8 cellular contexts compared by ENCODE assay signal in the genomic region with DNA sequence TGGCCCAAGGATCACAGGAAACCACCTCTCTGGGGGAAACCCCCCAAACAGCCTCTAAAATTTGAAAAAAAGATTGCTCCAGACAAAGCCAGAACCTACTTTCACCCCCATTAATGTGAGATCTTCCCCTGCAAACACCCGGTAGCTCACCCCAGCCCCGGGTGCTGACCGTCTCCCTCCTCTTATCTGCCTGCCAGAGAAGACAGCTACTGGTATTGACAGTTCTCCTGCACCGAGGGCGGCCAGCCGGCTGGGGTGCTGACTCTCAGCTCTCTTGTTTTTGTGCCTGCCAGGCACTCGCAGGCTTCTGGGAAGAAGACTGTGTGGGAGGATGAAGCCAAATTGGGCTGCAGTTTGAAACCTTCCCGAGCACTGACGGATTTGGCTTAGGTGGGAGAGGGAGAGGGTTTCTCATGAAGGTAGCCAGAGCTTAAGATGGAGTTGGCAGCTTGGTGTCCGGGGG. TPM values are rescaled to one million over a fixed set of nuclear protein-coding genes. Genes with fewer than 3 reads are reported as not detected.
DNase-seq lines count a peak whose midpoint lies in the region; ATAC-seq and TF ChIP-seq lines count a peak whose summit lies in the region.

No MANE protein-coding gene starts in this region.

- H3K4me3 ChIP-seq in cardiac muscle cell (no peak overlapping the region), gastrocnemius medialis (no peak overlapping the region), coronary artery (no peak overlapping the region)

- peaks cover 68% of the 10 kb centered on the region for H3K4me1 ChIP-seq in cardiac muscle cell (ENCODE audit: low read depth)
- H3K4me1 ChIP-seq in gastrocnemius medialis, result peaks cover 30 to 50% of the 10 kb centered on the region in 2 donors

- H3K9me3 Mint-ChIP-seq in activated CD4-positive, alpha-beta memory T cell treated with anti-CD3 and anti-CD28 coated beads, Interleukin-2, amount 10 ng/mL, durations not matched to agents 7 days and 5 days, result no peaks in the 10 kb centered on the region

- intact Hi-C loops in gastrocnemius medialis (cut with DNase I; ENCODE audit: low total_unique reads), result no loop called here

- peak overlapping the region; percentile 92 for H3K4me3 Mint-ChIP-seq in activated CD4-positive, alpha-beta memory T cell treated with anti-CD3 and anti-CD28 coated beads, Interleukin-2, amount 10 ng/mL, durations not matched to agents 7 days and 5 days

- no peak for DNase-seq in activated CD4-positive, alpha-beta memory T cell treated with anti-CD3 and anti-CD28 coated beads, Interleukin-2, amount 10 ng/mL, durations not matched to agents 7 days and 5 days
- peak; percentile 43 to 69 for DNase-seq in cardiac muscle cell (ENCODE audit: low read depth in 1 of 2, low spot score in 1 of 2)
- peak; percentile 30 to 50 for DNase-seq in gastrocnemius medialis
- DNase-seq in coronary artery (ENCODE audit: low spot score), result no peak
- no peak for DNase-seq in DMS53 treated with DMSO at 0.1 percent for 48 hours (lab: John Stamatoyannopoulos, UW; ENCODE audit: unreplicated experiment)

- H3K36me3 ChIP-seq in cardiac muscle cell, result no peaks in the 10 kb centered on the region
- no peaks in the 10 kb centered on the region for H3K36me3 ChIP-seq in gastrocnemius medialis

- H3K27me3 Mint-ChIP-seq in activated CD4-positive, alpha-beta memory T cell treated with anti-CD3 and anti-CD28 coated beads, Interleukin-2, amount 10 ng/mL, durations not matched to agents 7 days and 5 days, result no peaks in the 10 kb centered on the region

- POLR2A ChIA-PET in activated CD4-positive, alpha-beta memory T cell treated with anti-CD3 and anti-CD28 coated beads, Interleukin-2, amount 10 ng/mL, durations not matched to agents 7 days and 5 days (lab: Charles Lee), result interaction anchor here (0.7 to 24.6 kb wide), 9 partner anchors 10 to 86 kb away, joined by 3 to 1193 read pairs (median 6); a partner anchor contains a TSS

- H3K36me3 Mint-ChIP-seq in activated CD4-positive, alpha-beta memory T cell treated with anti-CD3 and anti-CD28 coated beads, Interleukin-2, amount 10 ng/mL, durations not matched to agents 7 days and 5 days (ENCODE audit: low read depth), result peaks cover 32% of the 10 kb centered on the region

- CTCF ChIA-PET in activated CD4-positive, alpha-beta memory T cell treated with anti-CD3 and anti-CD28 coated beads, Interleukin-2, amount 10 ng/mL, durations not matched to agents 7 days and 5 days (lab: Charles Lee), result interaction anchor here (0.9 to 23.3 kb wide), 13 partner anchors 11 to 108 kb away, joined by 3 to 524 read pairs (median 7); a partner anchor contains a TSS

- H3K9me3 ChIP-seq in cardiac muscle cell (ENCODE audit: low read depth) (no peaks in the 10 kb centered on the region), gastrocnemius medialis (no peaks in the 10 kb centered on the region)

- in situ Hi-C loops in gastrocnemius medialis (cut with MboI; ENCODE audit: low sequenced_read_pairs in 4 of 4), result no loop called here

- no peaks in the 10 kb centered on the region for H3K27me3 ChIP-seq in cardiac muscle cell
- no peaks in the 10 kb centered on the region for H3K27me3 ChIP-seq in gastrocnemius medialis

- no peak for TF ChIP-seq POLR2A in gastrocnemius medialis (IDR thresholded peaks at IDR 0.05)

- peak overlapping the region; percentile 94 for H3K27ac Mint-ChIP-seq in activated CD4-positive, alpha-beta memory T cell treated with anti-CD3 and anti-CD28 coated beads, Interleukin-2, amount 10 ng/mL, durations not matched to agents 7 days and 5 days

- TF ChIP-seq CTCF in cardiac muscle cell (IDR thresholded peaks at IDR 0.05; ENCODE audit: low read depth, low read length) (no peak), gastrocnemius medialis (IDR thresholded peaks at IDR 0.05 in 4 of 5, conservative IDR thresholded peaks at IDR 0.05 in 1 of 5) (no peak), coronary artery (IDR thresholded peaks at IDR 0.05) (no peak)

- H3K27ac ChIP-seq in cardiac muscle cell (peak overlapping the region; percentile 84), gastrocnemius medialis (peak overlapping the region; percentile 23 to 81 (median 61)), coronary artery (peak overlapping the region in 1 of 2 donors; percentile 6)

- H3K4me1 Mint-ChIP-seq in activated CD4-positive, alpha-beta memory T cell treated with anti-CD3 and anti-CD28 coated beads, Interleukin-2, amount 10 ng/mL, durations not matched to agents 7 days and 5 days, result peaks cover 67% of the 10 kb centered on the region

- peak; percentile 23 for ATAC-seq in GM19395 (IDR thresholded peaks at IDR 0.05; ENCODE audit: unreplicated experiment)
- ATAC-seq in gastrocnemius medialis, result peak; percentile 15 to 27
- ATAC-seq in HG02571 (IDR thresholded peaks at IDR 0.05; ENCODE audit: unreplicated experiment), result no peak
- no peak for ATAC-seq in GM18909 (IDR thresholded peaks at IDR 0.05; ENCODE audit: poor library complexity, unreplicated experiment)

RNA-seq across cellular contexts. Expression of a gene that starts 48.2 kb away (rescaled TPM):
- 100 to 1,000 TPM; 213 to 216 TPM for total RNA-seq in activated CD4-positive, alpha-beta memory T cell treated with anti-CD3 and anti-CD28 coated beads, Interleukin-2, amount 10 ng/mL, durations not matched to agents 7 days and 5 days
- 45.3 and 50.7 TPM in 2 replicates for total RNA-seq in cardiac muscle cell
- polyA plus RNA-seq in cardiac muscle cell, result 40.9 and 42.0 TPM in 2 replicates
- 10 to 100 TPM in 2 of 4 donors, 1 to 10 TPM in 2; 5.9 to 15.9 (median 9.4) TPM for total RNA-seq in gastrocnemius medialis

RNA-seq across cellular contexts. Expression of a gene that starts 56.8 kb away (rescaled TPM):
- total RNA-seq in activated CD4-positive, alpha-beta memory T cell treated with anti-CD3 and anti-CD28 coated beads, Interleukin-2, amount 10 ng/mL, durations not matched to agents 7 days and 5 days, result 10 to 100 TPM; 42.2 to 43.1 TPM
- 46.1 and 67.2 TPM in 2 replicates for total RNA-seq in cardiac muscle cell
- 44.7 and 45.7 TPM in 2 replicates for polyA plus RNA-seq in cardiac muscle cell
- 10 to 100 TPM; 23.7 to 61.2 (median 38.6) TPM for total RNA-seq in gastrocnemius medialis

Comparison
In these comparisons a context has a peak if more than half of its experiments do, and no peak if none do; other contexts are left out.
1. ATAC-seq: peak in GM19395 (single experiment) and gastrocnemius medialis (2 of 2); none in HG02571 (single experiment) and GM18909 (single experiment).
2. DNase-seq: peak in cardiac muscle cell (2 of 2) and gastrocnemius medialis (2 of 2); none in activated CD4-positive, alpha-beta memory T cell treated with anti-CD3 and anti-CD28 coated beads, Interleukin-2, amount 10 ng/mL, durations not matched to agents 7 days and 5 days (single experiment), coronary artery (single experiment) and DMS53 treated with DMSO at 0.1 percent for 48 hours (single experiment).